In the genomic region with DNA sequence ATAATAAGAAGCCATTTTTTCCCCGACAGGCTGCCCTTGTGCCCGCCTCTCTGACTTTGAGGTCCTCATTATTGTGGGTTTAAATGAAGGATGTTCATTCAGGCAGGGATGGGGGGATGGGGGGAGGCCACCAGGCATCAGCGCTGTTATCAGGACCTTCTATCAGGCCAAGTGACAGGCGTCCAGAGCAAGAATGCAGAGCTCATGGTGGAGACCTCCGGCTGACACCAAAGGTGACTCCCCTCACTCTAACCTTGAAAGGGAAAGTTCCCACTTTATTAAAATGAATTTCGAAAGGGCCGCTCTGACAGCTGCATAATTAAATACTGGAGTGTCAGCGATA, we compare ENCODE assay signal across 19 cellular contexts.
DNase-seq lines count a peak whose midpoint lies in the region; ATAC-seq and TF ChIP-seq lines count a peak whose summit lies in the region.
"Had no signal": no experiment of that assay in that cellular context is flagged by ENCODE, and none has a peak within 500 bp of the region (broad histone marks: within the 10 kb centered on the region; RNA-seq: fewer than 3 reads in every experiment).

No MANE protein-coding gene starts in this region.

- DNase-seq in DND-41 = peak; percentile 53
- DNase-seq in OCI-M1 (lab: John Stamatoyannopoulos, UW) = peak; percentile 54
- DNase-seq in left lobe of liver (ENCODE audit: low spot score) = no peak
- no peak for DNase-seq in sigmoid colon
- no peak for DNase-seq in activated effector memory CD4-positive, alpha-beta T cell treated with Interleukin-2 at 50 U/mL for 16 hours
- DNase-seq in SJCRH30 = no peak
- DNase-seq: activated CD4-positive, CD25-positive, alpha-beta regulatory T cell; amniotic stem cell; Calu3; central memory CD4-positive, alpha-beta T cell; gastrocnemius medialis; GOT3; mesendoderm; NCI-H1417 treated with DMSO at 0.1 percent for 48 hours; NCI-H2171 treated with DMSO at 0.1 percent for 48 hours; NCI-H774 had no signal

- H4K20me1 ChIP-seq in DND-41 (ENCODE audit: insufficient read depth, low read length) = no peaks in the 10 kb centered on the region

- no peak for TF ChIP-seq POLR2A in sigmoid colon (IDR thresholded peaks at IDR 0.05)

- H3K27me3 ChIP-seq in DND-41 (ENCODE audit: insufficient read depth, low read length, poor library complexity) = no peaks in the 10 kb centered on the region
- H3K27me3 ChIP-seq in sigmoid colon = no peaks in the 10 kb centered on the region
- no peaks in the 10 kb centered on the region for H3K27me3 ChIP-seq in SJCRH30
- H3K27me3 ChIP-seq: gastrocnemius medialis, neutrophil had no signal

- H3K36me3 ChIP-seq in DND-41 (ENCODE audit: insufficient read depth, low read length) (no peaks in the 10 kb centered on the region), sigmoid colon (no peaks in the 10 kb centered on the region), SJCRH30 (no peaks in the 10 kb centered on the region)
- H3K36me3 ChIP-seq: gastrocnemius medialis, neutrophil had no signal

- peak overlapping the region; percentile 71 for H2AFZ ChIP-seq in DND-41 (ENCODE audit: low read depth, low read length)

- peak overlapping the region; percentile 59 for H3K4me2 ChIP-seq in DND-41 (ENCODE audit: insufficient read depth, low read length)

- WGBS in sigmoid colon, 2 donors = 81 to 89% methylated on average over 8 of the region's 8 CpGs

- peak; percentile 14; the same call in 1 of the 3 replicates for ATAC-seq in DND-41 (ENCODE audit: insufficient read depth, low read depth)
- peak; percentile 16 for ATAC-seq in left lobe of liver
- no peak for ATAC-seq in HG03442 (IDR thresholded peaks at IDR 0.05; ENCODE audit: unreplicated experiment)
- ATAC-seq: esophagus mucosa, gastrocnemius medialis had no signal

- intact Hi-C loops in sigmoid colon (cut with DNase I) = loop anchor here (10.0 kb wide), 1 partner anchor 90 kb away; no protein-coding TSS in a partner anchor

- peak overlapping the region; percentile 76 for H3K27ac ChIP-seq in DND-41 (ENCODE audit: low read length)
- H3K27ac ChIP-seq in sigmoid colon = peak overlapping the region in 3 of 4 donors; percentile 26 to 60 (median 53)
- no peak overlapping the region for H3K27ac ChIP-seq in SJCRH30
- H3K27ac ChIP-seq: gastrocnemius medialis, neutrophil had no signal

- no peak for TF ChIP-seq EP300 in sigmoid colon (IDR thresholded peaks at IDR 0.05)

- H3K9me3 ChIP-seq in DND-41 (ENCODE audit: insufficient read depth, low read length, severe bottlenecking) (peaks cover 3% of the 10 kb centered on the region), sigmoid colon (no peaks in the 10 kb centered on the region), SJCRH30 (replicated peaks) (0 out of 2 replicates have a peak, but pooled peaks cover 4% of the 10 kb centered on the region)
- H3K9me3 ChIP-seq: gastrocnemius medialis, neutrophil had no signal

- H3K4me1 ChIP-seq in DND-41 (ENCODE audit: insufficient read depth, low read length) = peaks cover 45% of the 10 kb centered on the region
- H3K4me1 ChIP-seq in sigmoid colon = peaks cover 0 to 23% (median 10%) of the 10 kb centered on the region in 4 donors
- no peaks in the 10 kb centered on the region for H3K4me1 ChIP-seq in SJCRH30
- H3K4me1 ChIP-seq: gastrocnemius medialis had no signal

- no peaks in the 10 kb centered on the region for H3K79me2 ChIP-seq in DND-41 (ENCODE audit: insufficient read depth, low read length)

- TF ChIP-seq CTCF in DND-41 (IDR thresholded peaks at IDR 0.05; ENCODE audit: borderline replicate concordance, extremely low read depth, low read length, poor library complexity, severe bottlenecking) = no peak
- no peak for TF ChIP-seq CTCF in sigmoid colon (IDR thresholded peaks at IDR 0.05)

- peak overlapping the region; percentile 42 for H3K9ac ChIP-seq in DND-41 (ENCODE audit: low read depth, low read length)

- peak overlapping the region in 1 of 2 experiments; percentile 35; a peak in 2 of 4 replicates for H3K4me3 ChIP-seq in DND-41 (ENCODE audit: low read depth in 1 of 2, low read length in 2 of 2)
- peak overlapping the region in 1 of 4 donors; percentile 17 for H3K4me3 ChIP-seq in sigmoid colon
- H3K4me3 ChIP-seq in SJCRH30 = no peak overlapping the region
- H3K4me3 ChIP-seq: gastrocnemius medialis had no signal

Comparison
In these comparisons a context has a peak if more than half of its experiments do, and no peak if none do; other contexts are left out.
1. DNase-seq: peak in DND-41 (single experiment) and OCI-M1 (single experiment); none in left lobe of liver (single experiment), sigmoid colon (single experiment), activated effector memory CD4-positive, alpha-beta T cell treated with Interleukin-2 at 50 U/mL for 16 hours (single experiment) and SJCRH30 (0 of 2).